In genomic region chr15:52227456-52227855, GRCh38 we compare ENCODE assay signal across 8 cellular contexts. TPM values are rescaled to one million over a fixed set of nuclear protein-coding genes. Genes with fewer than 3 reads are reported as not detected.
A peak's percentile ranks its signal among the peaks of the same experiment; 100 is the strongest.
DNase-seq lines count a peak whose midpoint lies in the region; ATAC-seq, FAIRE-seq and TF ChIP-seq lines count a peak whose summit lies in the region.

No MANE protein-coding gene starts in this region.

- ATAC-seq in GM21381 (IDR thresholded peaks at IDR 0.05; ENCODE audit: unreplicated experiment) = peak; percentile 73
- peak; percentile 98 for ATAC-seq in activated CD8-positive, alpha-beta memory T cell treated with anti-CD3 and anti-CD28 coated beads, Interleukin-2, amount 10 ng/mL, durations not matched to agents 7 days and 5 days
- ATAC-seq in naive thymus-derived CD8-positive, alpha-beta T cell = peak; percentile 97 to 100

- DNase-seq in D721Med (ENCODE audit: insufficient read length, low spot score) (peak; percentile 75), HL-60 (ENCODE audit: low read depth in 1 of 2, low spot score in 1 of 2) (peak; percentile 54 to 84), NOMO-1 treated with DMSO at 0.1 percent for 48 hours (lab: John Stamatoyannopoulos, UW; ENCODE audit: unreplicated experiment) (peak; percentile 78), epithelial cell of proximal tubule (ENCODE audit: low read depth) (peak; percentile 35)
- DNase-seq in activated CD8-positive, alpha-beta memory T cell treated with anti-CD3 and anti-CD28 coated beads, Interleukin-2, amount 10 ng/mL, durations not matched to agents 7 days and 5 days = peak; percentile 90
- peak in 9 of 10 donors; percentile 41 to 86 (median 66) for DNase-seq in naive thymus-derived CD8-positive, alpha-beta T cell
- peak; percentile 53 for DNase-seq in stimulated activated naive CD4-positive, alpha-beta T cell treated with Interleukin-2 at 50 U/mL for 16 hours (lab: John Stamatoyannopoulos, UW)

- peaks cover 19% of the 10 kb centered on the region for H3K4me1 Mint-ChIP-seq in activated CD8-positive, alpha-beta memory T cell treated with anti-CD3 and anti-CD28 coated beads, Interleukin-2, amount 10 ng/mL, durations not matched to agents 7 days and 5 days
- H3K4me1 Mint-ChIP-seq in naive thymus-derived CD8-positive, alpha-beta T cell = peaks cover 3 to 44% (median 14%) of the 10 kb centered on the region in 4 donors

- no peak for FAIRE-seq in D721Med (lab: Jason Lieb, UNC)

- CTCF ChIA-PET in activated CD8-positive, alpha-beta memory T cell treated with anti-CD3 and anti-CD28 coated beads, Interleukin-2, amount 10 ng/mL, durations not matched to agents 7 days and 5 days (lab: Charles Lee) = interaction anchor here (0.7 to 9.9 kb wide), 42 partner anchors 10 to 360 kb away, joined by 3 to 69 read pairs (median 4); partner anchors contain the start of genes GNB5 and LEO1

- TF ChIP-seq CTCF in D721Med (IDR thresholded peaks at IDR 0.05; ENCODE audit: insufficient read depth, missing control alignments) (peak; percentile 91), HL-60 (IDR thresholded peaks at IDR 0.05; ENCODE audit: insufficient read depth, low read length) (peak; percentile 86), epithelial cell of proximal tubule (conservative IDR thresholded peaks at IDR 0.05; ENCODE audit: low read depth, low read length) (peak; percentile 83)

- H3K27me3 ChIP-seq in HL-60 (ENCODE audit: insufficient read depth, poor library complexity, severe bottlenecking) = no peaks in the 10 kb centered on the region

- no peaks in the 10 kb centered on the region for H3K9me3 Mint-ChIP-seq in activated CD8-positive, alpha-beta memory T cell treated with anti-CD3 and anti-CD28 coated beads, Interleukin-2, amount 10 ng/mL, durations not matched to agents 7 days and 5 days (ENCODE audit: low read depth)
- no peaks in the 10 kb centered on the region for H3K9me3 Mint-ChIP-seq in naive thymus-derived CD8-positive, alpha-beta T cell

- H3K27me3 Mint-ChIP-seq in activated CD8-positive, alpha-beta memory T cell treated with anti-CD3 and anti-CD28 coated beads, Interleukin-2, amount 10 ng/mL, durations not matched to agents 7 days and 5 days = no peaks in the 10 kb centered on the region
- H3K27me3 Mint-ChIP-seq in naive thymus-derived CD8-positive, alpha-beta T cell = no peaks in the 10 kb centered on the region

- peak overlapping the region; percentile 40 for H3K27ac Mint-ChIP-seq in activated CD8-positive, alpha-beta memory T cell treated with anti-CD3 and anti-CD28 coated beads, Interleukin-2, amount 10 ng/mL, durations not matched to agents 7 days and 5 days
- peak overlapping the region in 2 of 10 donors; percentile 17 to 75 for H3K27ac Mint-ChIP-seq in naive thymus-derived CD8-positive, alpha-beta T cell

- no peak overlapping the region for H3K4me3 ChIP-seq in HL-60 (replicated peaks; ENCODE audit: insufficient read depth, low read length)
- H3K4me3 ChIP-seq in epithelial cell of proximal tubule (ENCODE audit: low read depth, low read length) = no peak overlapping the region

- POLR2A ChIA-PET in naive thymus-derived CD8-positive, alpha-beta T cell (lab: Charles Lee) = interaction anchor here (1.1 to 1.7 kb wide), 2 partner anchors 18 to 48 kb away, joined by 3 to 5 read pairs; no protein-coding TSS in a partner anchor

- no peak overlapping the region for H3K27ac ChIP-seq in HL-60 (replicated peaks)

- H3K36me3 Mint-ChIP-seq in activated CD8-positive, alpha-beta memory T cell treated with anti-CD3 and anti-CD28 coated beads, Interleukin-2, amount 10 ng/mL, durations not matched to agents 7 days and 5 days = peaks cover 6% of the 10 kb centered on the region
- H3K36me3 Mint-ChIP-seq in naive thymus-derived CD8-positive, alpha-beta T cell = no peaks in the 10 kb centered on the region

- no peak overlapping the region for H3K4me3 Mint-ChIP-seq in activated CD8-positive, alpha-beta memory T cell treated with anti-CD3 and anti-CD28 coated beads, Interleukin-2, amount 10 ng/mL, durations not matched to agents 7 days and 5 days
- no peak overlapping the region for H3K4me3 Mint-ChIP-seq in naive thymus-derived CD8-positive, alpha-beta T cell

RNA-seq across cellular contexts. Expression of gene GNB5, which starts 36.3 kb away (rescaled TPM):
- total RNA-seq in activated CD8-positive, alpha-beta memory T cell treated with anti-CD3 and anti-CD28 coated beads, Interleukin-2, amount 10 ng/mL, durations not matched to agents 7 days and 5 days = 10 to 100 TPM; 27.9 to 39.5 TPM
- total RNA-seq in epithelial cell of proximal tubule = 23.7 and 32.1 TPM in 2 replicates
- 10 to 100 TPM; 45.2 to 48.5 TPM for total RNA-seq in naive thymus-derived CD8-positive, alpha-beta T cell
- polyA plus RNA-seq in naive thymus-derived CD8-positive, alpha-beta T cell = 10 to 100 TPM; 32.4 to 41.7 (median 32.8) TPM

Comparison
In these comparisons a context has a peak if more than half of its experiments do, and no peak if none do; other contexts are left out.
1. DNase-seq: peak in every context shown above with its lines; median percentile 90 in activated CD8-positive, alpha-beta memory T cell treated with anti-CD3 and anti-CD28 coated beads, Interleukin-2, amount 10 ng/mL, durations not matched to agents 7 days and 5 days; 78 in NOMO-1 treated with DMSO at 0.1 percent for 48 hours; 75 in D721Med; 69 in HL-60; 66 in naive thymus-derived CD8-positive, alpha-beta T cell; 53 in stimulated activated naive CD4-positive, alpha-beta T cell treated with Interleukin-2 at 50 U/mL for 16 hours; 35 in epithelial cell of proximal tubule.